29 cellular contexts compared by ENCODE assay signal in genomic region chr2:215770668-215771067, GRCh38.
A peak's percentile ranks its signal among the peaks of the same experiment; 100 is the strongest.
DNase-seq lines count a peak whose midpoint lies in the region; ATAC-seq and TF ChIP-seq lines count a peak whose summit lies in the region.
"Had no signal": no experiment of that assay in that cellular context is flagged by ENCODE, and none has a peak within 500 bp of the region (broad histone marks: within the 10 kb centered on the region; RNA-seq: fewer than 3 reads in every experiment).

No MANE protein-coding gene starts in this region.

- H3K4me3 ChIP-seq in left ventricle myocardium inferior, result no peak overlapping the region
- no peak overlapping the region for H3K4me3 ChIP-seq in right cardiac atrium (ENCODE audit: low read length)
- H3K4me3 ChIP-seq in brain microvascular endothelial cell (ENCODE audit: low read depth, low read length), result no peak overlapping the region
- no peak overlapping the region for H3K4me3 ChIP-seq in osteoblast (ENCODE audit: insufficient read depth, low read length)
- H3K4me3 ChIP-seq: esophagus squamous epithelium, SJSA1, skin epidermis had no signal

- WGBS in right cardiac atrium, result 93% methylated on average over 4 of the region's 4 CpGs

- H3K9me3 ChIP-seq in left ventricle myocardium inferior (replicated peaks), result peaks cover 20% of the 10 kb centered on the region
- H3K9me3 ChIP-seq in right cardiac atrium (ENCODE audit: control insufficient read depth, low read length), result peaks cover 3% of the 10 kb centered on the region
- no peaks in the 10 kb centered on the region for H3K9me3 ChIP-seq in osteoblast (ENCODE audit: low read depth, low read length)
- H3K9me3 ChIP-seq: BE2C, esophagus squamous epithelium, SJSA1 had no signal

- intact Hi-C loops in left ventricle myocardium inferior (cut with micrococcal nuclease) (no loop called here), right cardiac atrium (cut with DNase I) (no loop called here), posterior cingulate gyrus (cut with DNase I) (no loop called here)

- H3K27ac ChIP-seq in left ventricle myocardium inferior (replicated peaks) (peak overlapping the region; percentile 45), right cardiac atrium (ENCODE audit: low read length) (no peak overlapping the region), brain microvascular endothelial cell (peak overlapping the region; percentile 99), osteoblast (ENCODE audit: low read depth, low read length) (peak overlapping the region; percentile 96)
- H3K27ac ChIP-seq: esophagus squamous epithelium, foreskin keratinocyte, skin epidermis had no signal

- ATAC-seq in right cardiac atrium, result no peak
- ATAC-seq in GM18498 (IDR thresholded peaks at IDR 0.05; ENCODE audit: unreplicated experiment), result no peak
- ATAC-seq: CD8-positive, alpha-beta T cell; foreskin keratinocyte; naive thymus-derived CD4-positive, alpha-beta T cell; T-cell had no signal

- H2AFZ ChIP-seq in osteoblast (ENCODE audit: low read length), result no peak overlapping the region

- no peak for TF ChIP-seq CTCF in left ventricle myocardium inferior (IDR thresholded peaks at IDR 0.05; ENCODE audit: borderline replicate concordance)
- TF ChIP-seq CTCF in brain microvascular endothelial cell (IDR thresholded peaks at IDR 0.05; ENCODE audit: low read depth, low read length, missing control alignments), result no peak
- no peak for TF ChIP-seq CTCF in osteoblast (IDR thresholded peaks at IDR 0.05; ENCODE audit: extremely low read depth, low read depth, low read length)

- no peaks in the 10 kb centered on the region for H3K27me3 ChIP-seq in left ventricle myocardium inferior (ENCODE audit: low read depth)
- no peaks in the 10 kb centered on the region for H3K27me3 ChIP-seq in right cardiac atrium (ENCODE audit: control insufficient read depth, insufficient read depth)
- H3K27me3 ChIP-seq in brain microvascular endothelial cell (replicated peaks), result no peaks in the 10 kb centered on the region
- no peaks in the 10 kb centered on the region for H3K27me3 ChIP-seq in osteoblast (ENCODE audit: insufficient read depth, low read length)
- H3K27me3 ChIP-seq: BE2C, esophagus squamous epithelium, foreskin keratinocyte, SJSA1 had no signal

- H3K4me2 ChIP-seq in osteoblast (ENCODE audit: insufficient read depth, low read length), result no peak overlapping the region

- no peaks in the 10 kb centered on the region for H3K36me3 ChIP-seq in left ventricle myocardium inferior
- no peaks in the 10 kb centered on the region for H3K36me3 ChIP-seq in brain microvascular endothelial cell (replicated peaks)
- H3K36me3 ChIP-seq in osteoblast (ENCODE audit: insufficient read depth, low read length), result no peaks in the 10 kb centered on the region
- H3K36me3 ChIP-seq: BE2C, esophagus squamous epithelium, SJSA1 had no signal

- no peak for DNase-seq in left ventricle myocardium inferior
- no peak for DNase-seq in right cardiac atrium
- DNase-seq in brain microvascular endothelial cell, result no peak
- no peak for DNase-seq in osteoblast (ENCODE audit: insufficient read length, low spot score, missing footprints)
- DNase-seq in posterior cingulate gyrus, result no peak
- DNase-seq in NCI-H1436 (lab: John Stamatoyannopoulos, UW), result no peak
- DNase-seq: activated CD4-positive, alpha-beta T cell treated with anti-CD3 and anti-CD28 coated beads, Interleukin-2, amount 10 ng/mL, durations not matched to agents 24 days and 14 days; activated effector memory CD4-positive, alpha-beta T cell treated with anti-CD3 and anti-CD28 coated beads, Interleukin-2, amount 50 U/mL, for 16 hours; activated naive CD8-positive, alpha-beta T cell treated with anti-CD3 and anti-CD28 coated beads, Interleukin-2, amount 10 ng/mL, durations not matched to agents 7 days and 5 days; activated T-cell treated with anti-CD3 and anti-CD28 coated beads, Interleukin-2, amount 50 U/mL, for 1 hour; BE2C; CD8-positive, alpha-beta T cell; EL; esophagus squamous epithelium; foreskin keratinocyte; H9; head of caudate nucleus; MV-4-11; naive thymus-derived CD4-positive, alpha-beta T cell; NCI-H1436 treated with DMSO at 0.1 percent for 48 hours; NCI-H2081 treated with DMSO at 0.1 percent for 48 hours; NCI-H345; NCI-H774; occipital lobe; stimulated activated naive CD4-positive, alpha-beta T cell; T-cell had no signal

- H3K4me1 ChIP-seq in left ventricle myocardium inferior (peaks cover 9% of the 10 kb centered on the region), right cardiac atrium (ENCODE audit: control insufficient read depth, insufficient read depth, low read length) (no peaks in the 10 kb centered on the region), osteoblast (ENCODE audit: insufficient read depth, low read length) (peaks cover 53% of the 10 kb centered on the region)
- H3K4me1 ChIP-seq: foreskin keratinocyte had no signal

- in situ Hi-C loops in brain microvascular endothelial cell (cut with HindIII; ENCODE audit: low pct_ligation_motif_present, low sequenced_read_pairs), result no loop called here

- no peaks in the 10 kb centered on the region for H4K20me1 ChIP-seq in osteoblast (ENCODE audit: insufficient read depth, low read length)

- no peaks in the 10 kb centered on the region for H3K79me2 ChIP-seq in osteoblast (ENCODE audit: insufficient read depth, low read length)
